Comparison of ENCODE assay signal across 20 cellular contexts in genomic region chr15:73767794-73768501, GRCh38. TPM values are rescaled to one million over a fixed set of nuclear protein-coding genes. Genes with fewer than 3 reads are reported as not detected.
A peak's percentile ranks its signal among the peaks of the same experiment; 100 is the strongest.
DNase-seq lines count a peak whose midpoint lies in the region; ATAC-seq lines count a peak whose summit lies in the region.
"Had no signal": no experiment of that assay in that cellular context is flagged by ENCODE, and none has a peak within 500 bp of the region (broad histone marks: within the 10 kb centered on the region; RNA-seq: fewer than 3 reads in every experiment).

No MANE protein-coding gene starts in this region.

- no peak overlapping the region for H3K56ac ChIP-seq in mesendoderm (ENCODE audit: low read length)

- peak; percentile 86 for DNase-seq in H7
- DNase-seq in NT2/D1 (ENCODE audit: low read depth, low spot score): peak; percentile 64
- peak; percentile 76 for DNase-seq in mesendoderm
- no peak for DNase-seq in stimulated activated naive CD4-positive, alpha-beta T cell (lab: John Stamatoyannopoulos, UW)
- DNase-seq: BE2C; CD4-positive, CD25-positive, alpha-beta regulatory T cell; KG1; NCI-H1092 treated with DMSO at 0.1 percent for 48 hours; NCI-H1436 treated with DMSO at 0.1 percent for 48 hours; NCI-H1930; NCI-H446; PC-9; RPMI8226; SHP77; SW 1271 had no signal

- no peak overlapping the region for H3K4me3 ChIP-seq in H7 (ENCODE audit: insufficient read depth, low read depth, low read length)
- peak overlapping the region; percentile 13 for H3K4me3 ChIP-seq in NT2/D1 (ENCODE audit: insufficient read length, low read depth)
- H3K4me3 ChIP-seq in iPS-18a (ENCODE audit: low read length): peak overlapping the region; percentile 19
- no peak overlapping the region for H3K4me3 ChIP-seq in mesendoderm (ENCODE audit: low read length)
- H3K4me3 ChIP-seq: HAP-1, PC-9 had no signal

- H2BK5ac ChIP-seq in mesendoderm (ENCODE audit: low read length): no peak overlapping the region

- H4K5ac ChIP-seq in mesendoderm (ENCODE audit: low read length): no peak overlapping the region

- H2BK15ac ChIP-seq in mesendoderm (replicated peaks; ENCODE audit: low read depth): no peak overlapping the region

- H3K4me1 ChIP-seq in NT2/D1 (ENCODE audit: insufficient read depth, insufficient read length) (peaks cover 10% of the 10 kb centered on the region), iPS-18a (ENCODE audit: control insufficient read depth, low read depth, low read length) (peaks cover 10% of the 10 kb centered on the region), mesendoderm (ENCODE audit: control insufficient read depth, low read depth, low read length) (no peaks in the 10 kb centered on the region)
- H3K4me1 ChIP-seq: BE2C, HAP-1 had no signal

- no peak overlapping the region for H3K4me2 ChIP-seq in mesendoderm (ENCODE audit: low read length)
- H3K4me2 ChIP-seq: PC-9 had no signal

- H3K9me3 ChIP-seq in NT2/D1 (ENCODE audit: insufficient read depth, low read length) (no peaks in the 10 kb centered on the region), iPS-18a (ENCODE audit: control insufficient read depth, low read depth, low read length) (no peaks in the 10 kb centered on the region)
- H3K9me3 ChIP-seq: BE2C, HAP-1 had no signal

- no peak overlapping the region for H3K4ac ChIP-seq in mesendoderm (ENCODE audit: low read depth, low read length)

- H3K23ac ChIP-seq in mesendoderm (ENCODE audit: low read length): no peak overlapping the region

- H3K36me3 ChIP-seq in H7 (replicated peaks; ENCODE audit: control insufficient read depth, insufficient read depth, low read length): no peaks in the 10 kb centered on the region
- H3K36me3 ChIP-seq in NT2/D1 (ENCODE audit: insufficient read depth, insufficient read length, low read length): no peaks in the 10 kb centered on the region
- H3K36me3 ChIP-seq in iPS-18a (ENCODE audit: control insufficient read depth, low read depth, low read length): no peaks in the 10 kb centered on the region
- H3K36me3 ChIP-seq in mesendoderm (ENCODE audit: control insufficient read depth, insufficient read depth, low read length): no peaks in the 10 kb centered on the region
- H3K36me3 ChIP-seq: BE2C, HAP-1 had no signal

- H4K8ac ChIP-seq in mesendoderm (ENCODE audit: low read depth, low read length): no peak overlapping the region

- H2BK120ac ChIP-seq in mesendoderm (ENCODE audit: low read depth, low read length): no peak overlapping the region

- no peak overlapping the region for H3K18ac ChIP-seq in mesendoderm (ENCODE audit: low read length)

- H3K79me1 ChIP-seq in mesendoderm (ENCODE audit: low read length): no peaks in the 10 kb centered on the region

- H3K27ac ChIP-seq in iPS-18a (ENCODE audit: low read length) (no peak overlapping the region), mesendoderm (ENCODE audit: low read depth, low read length) (no peak overlapping the region)
- H3K27ac ChIP-seq: PC-9 had no signal

- H3K79me2 ChIP-seq in mesendoderm (ENCODE audit: control insufficient read depth, insufficient read depth, low read length): no peaks in the 10 kb centered on the region

- H3K27me3 ChIP-seq in H7 (ENCODE audit: control insufficient read depth, insufficient read depth, low read length) (no peaks in the 10 kb centered on the region; the same call in 1 of the 2 replicates), NT2/D1 (ENCODE audit: insufficient read depth, insufficient read length) (no peaks in the 10 kb centered on the region), iPS-18a (ENCODE audit: control insufficient read depth, insufficient read depth, low read length) (no peaks in the 10 kb centered on the region), mesendoderm (ENCODE audit: insufficient read depth, low read length, poor library complexity) (no peaks in the 10 kb centered on the region)
- H3K27me3 ChIP-seq: BE2C had no signal

- ATAC-seq in GM21786 (IDR thresholded peaks at IDR 0.05; ENCODE audit: unreplicated experiment) (no peak), GM18870 (IDR thresholded peaks at IDR 0.05; ENCODE audit: unreplicated experiment) (no peak)
- ATAC-seq: HepG2 had no signal

- WGBS in mesendoderm (ENCODE audit: extremely low coverage, insufficient coverage, low lambda C conversion rate): no CpG with 5 or more reads among the region's 9 CpGs

- no peak overlapping the region for H2AK5ac ChIP-seq in mesendoderm (ENCODE audit: low read length)

- peak overlapping the region; percentile 9 for H3K9ac ChIP-seq in NT2/D1 (ENCODE audit: insufficient read length, low read depth)
- H3K9ac ChIP-seq in iPS-18a (ENCODE audit: low read length): no peak overlapping the region
- no peak overlapping the region for H3K9ac ChIP-seq in mesendoderm (ENCODE audit: low read length)

RNA-seq across cellular contexts. Expression of gene INSYN1, which starts 14.8 kb away (rescaled TPM):
- total RNA-seq in H7 (2014; rRNA removed; shearing (Covaris generic)): 4.5 and 5.1 TPM in 2 replicates
- 4.2 TPM for polyA plus RNA-seq in mesendoderm (2013, experiment 1 of 2)
- 4.1 TPM for polyA plus RNA-seq in mesendoderm (2013, experiment 2 of 2)
- total RNA-seq: CD4-positive, CD25-positive, alpha-beta regulatory T cell; HepG2; PC-9 had no signal
- polyA plus RNA-seq: CD4-positive, CD25-positive, alpha-beta regulatory T cell; HepG2 had no signal

Comparison
In these comparisons a context has a peak if more than half of its experiments do, and no peak if none do; other contexts are left out.
1. DNase-seq: peak in H7 (single experiment), NT2/D1 (single experiment) and mesendoderm (single experiment); none in stimulated activated naive CD4-positive, alpha-beta T cell (0 of 6).
2. H3K4me3 ChIP-seq: peak in NT2/D1 (single experiment) and iPS-18a (single experiment); none in H7 (single experiment) and mesendoderm (single experiment).